In the genomic region with DNA sequence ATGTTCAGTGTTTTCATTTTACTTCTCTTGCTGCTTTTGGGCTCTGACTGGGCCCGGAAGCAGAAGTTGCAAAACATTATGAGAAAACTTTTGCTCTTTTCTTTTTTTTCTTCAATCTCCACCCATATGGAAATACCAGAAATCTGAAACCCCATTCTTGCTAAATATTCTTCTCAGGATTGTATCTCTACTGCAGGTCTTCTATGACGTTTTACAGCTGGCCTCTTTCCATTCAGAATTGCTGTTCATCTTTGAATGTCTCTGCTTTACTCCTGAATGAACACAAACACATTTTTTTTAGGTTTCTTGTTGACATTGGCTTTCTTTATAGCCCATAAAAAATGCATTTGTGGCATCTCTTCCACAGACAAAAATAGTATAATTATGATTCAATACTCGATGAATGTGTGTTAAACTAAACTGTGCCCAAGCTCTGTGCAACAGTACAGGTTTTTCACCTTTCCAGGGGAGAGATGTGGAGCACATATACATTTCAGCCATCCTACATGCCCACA, we compare ENCODE assay signal across 2 cellular contexts.
TF ChIP-seq lines count a peak whose summit lies in the region.

No MANE protein-coding gene starts in this region.

TF ChIP-seq in liver, 16 proteins besides CTCF, POLR2A, EP300 and RAD21 (continued from another document):
- TF ChIP-seq, protein P1, sequence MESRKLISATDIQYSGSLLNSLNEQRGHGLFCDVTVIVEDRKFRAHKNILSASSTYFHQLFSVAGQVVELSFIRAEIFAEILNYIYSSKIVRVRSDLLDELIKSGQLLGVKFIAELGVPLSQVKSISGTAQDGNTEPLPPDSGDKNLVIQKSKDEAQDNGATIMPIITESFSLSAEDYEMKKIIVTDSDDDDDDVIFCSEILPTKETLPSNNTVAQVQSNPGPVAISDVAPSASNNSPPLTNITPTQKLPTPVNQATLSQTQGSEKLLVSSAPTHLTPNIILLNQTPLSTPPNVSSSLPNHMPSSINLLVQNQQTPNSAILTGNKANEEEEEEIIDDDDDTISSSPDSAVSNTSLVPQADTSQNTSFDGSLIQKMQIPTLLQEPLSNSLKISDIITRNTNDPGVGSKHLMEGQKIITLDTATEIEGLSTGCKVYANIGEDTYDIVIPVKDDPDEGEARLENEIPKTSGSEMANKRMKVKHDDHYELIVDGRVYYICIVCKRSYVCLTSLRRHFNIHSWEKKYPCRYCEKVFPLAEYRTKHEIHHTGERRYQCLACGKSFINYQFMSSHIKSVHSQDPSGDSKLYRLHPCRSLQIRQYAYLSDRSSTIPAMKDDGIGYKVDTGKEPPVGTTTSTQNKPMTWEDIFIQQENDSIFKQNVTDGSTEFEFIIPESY (IDR thresholded peaks at IDR 0.05) = no peak
- no peak for TF ChIP-seq NR2F2 (IDR thresholded peaks at IDR 0.05)
- TF ChIP-seq, protein P2, sequence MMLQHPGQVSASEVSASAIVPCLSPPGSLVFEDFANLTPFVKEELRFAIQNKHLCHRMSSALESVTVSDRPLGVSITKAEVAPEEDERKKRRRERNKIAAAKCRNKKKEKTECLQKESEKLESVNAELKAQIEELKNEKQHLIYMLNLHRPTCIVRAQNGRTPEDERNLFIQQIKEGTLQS (IDR thresholded peaks at IDR 0.05) = no peak
- no peak for TF ChIP-seq EGR1 (IDR thresholded peaks at IDR 0.05; ENCODE audit: low read depth in 2 of 2)
- TF ChIP-seq GABPA (IDR thresholded peaks at IDR 0.05 in 1 of 2, conservative IDR thresholded peaks at IDR 0.05 in 1 of 2) = no peak
- TF ChIP-seq, protein P3, sequence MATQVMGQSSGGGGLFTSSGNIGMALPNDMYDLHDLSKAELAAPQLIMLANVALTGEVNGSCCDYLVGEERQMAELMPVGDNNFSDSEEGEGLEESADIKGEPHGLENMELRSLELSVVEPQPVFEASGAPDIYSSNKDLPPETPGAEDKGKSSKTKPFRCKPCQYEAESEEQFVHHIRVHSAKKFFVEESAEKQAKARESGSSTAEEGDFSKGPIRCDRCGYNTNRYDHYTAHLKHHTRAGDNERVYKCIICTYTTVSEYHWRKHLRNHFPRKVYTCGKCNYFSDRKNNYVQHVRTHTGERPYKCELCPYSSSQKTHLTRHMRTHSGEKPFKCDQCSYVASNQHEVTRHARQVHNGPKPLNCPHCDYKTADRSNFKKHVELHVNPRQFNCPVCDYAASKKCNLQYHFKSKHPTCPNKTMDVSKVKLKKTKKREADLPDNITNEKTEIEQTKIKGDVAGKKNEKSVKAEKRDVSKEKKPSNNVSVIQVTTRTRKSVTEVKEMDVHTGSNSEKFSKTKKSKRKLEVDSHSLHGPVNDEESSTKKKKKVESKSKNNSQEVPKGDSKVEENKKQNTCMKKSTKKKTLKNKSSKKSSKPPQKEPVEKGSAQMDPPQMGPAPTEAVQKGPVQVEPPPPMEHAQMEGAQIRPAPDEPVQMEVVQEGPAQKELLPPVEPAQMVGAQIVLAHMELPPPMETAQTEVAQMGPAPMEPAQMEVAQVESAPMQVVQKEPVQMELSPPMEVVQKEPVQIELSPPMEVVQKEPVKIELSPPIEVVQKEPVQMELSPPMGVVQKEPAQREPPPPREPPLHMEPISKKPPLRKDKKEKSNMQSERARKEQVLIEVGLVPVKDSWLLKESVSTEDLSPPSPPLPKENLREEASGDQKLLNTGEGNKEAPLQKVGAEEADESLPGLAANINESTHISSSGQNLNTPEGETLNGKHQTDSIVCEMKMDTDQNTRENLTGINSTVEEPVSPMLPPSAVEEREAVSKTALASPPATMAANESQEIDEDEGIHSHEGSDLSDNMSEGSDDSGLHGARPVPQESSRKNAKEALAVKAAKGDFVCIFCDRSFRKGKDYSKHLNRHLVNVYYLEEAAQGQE (IDR thresholded peaks at IDR 0.05) = no peak
- TF ChIP-seq RXRA (IDR thresholded peaks at IDR 0.05) = no peak

TF ChIP-seq in HepG2, 621 proteins besides CTCF, POLR2A, EP300 and RAD21 (continued from another document):
- TF ChIP-seq, protein P4, sequence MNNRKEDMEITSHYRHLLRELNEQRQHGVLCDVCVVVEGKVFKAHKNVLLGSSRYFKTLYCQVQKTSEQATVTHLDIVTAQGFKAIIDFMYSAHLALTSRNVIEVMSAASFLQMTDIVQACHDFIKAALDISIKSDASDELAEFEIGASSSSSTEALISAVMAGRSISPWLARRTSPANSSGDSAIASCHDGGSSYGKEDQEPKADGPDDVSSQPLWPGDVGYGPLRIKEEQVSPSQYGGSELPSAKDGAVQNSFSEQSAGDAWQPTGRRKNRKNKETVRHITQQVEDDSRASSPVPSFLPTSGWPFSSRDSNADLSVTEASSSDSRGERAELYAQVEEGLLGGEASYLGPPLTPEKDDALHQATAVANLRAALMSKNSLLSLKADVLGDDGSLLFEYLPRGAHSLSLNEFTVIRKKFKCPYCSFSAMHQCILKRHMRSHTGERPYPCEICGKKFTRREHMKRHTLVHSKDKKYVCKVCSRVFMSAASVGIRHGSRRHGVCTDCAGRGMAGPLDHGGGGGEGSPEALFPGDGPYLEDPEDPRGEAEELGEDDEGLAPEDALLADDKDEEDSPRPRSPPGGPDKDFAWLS (CRISPR knock-in tag; IDR thresholded peaks at IDR 0.05; ENCODE audit: borderline replicate concordance) = no peak
- TF ChIP-seq ZFP36L2 (CRISPR knock-in tag; IDR thresholded peaks at IDR 0.05) = no peak
- TF ChIP-seq, protein P5, sequence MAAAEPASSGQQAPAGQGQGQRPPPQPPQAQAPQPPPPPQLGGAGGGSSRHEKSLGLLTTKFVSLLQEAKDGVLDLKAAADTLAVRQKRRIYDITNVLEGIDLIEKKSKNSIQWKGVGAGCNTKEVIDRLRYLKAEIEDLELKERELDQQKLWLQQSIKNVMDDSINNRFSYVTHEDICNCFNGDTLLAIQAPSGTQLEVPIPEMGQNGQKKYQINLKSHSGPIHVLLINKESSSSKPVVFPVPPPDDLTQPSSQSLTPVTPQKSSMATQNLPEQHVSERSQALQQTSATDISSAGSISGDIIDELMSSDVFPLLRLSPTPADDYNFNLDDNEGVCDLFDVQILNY (CRISPR knock-in tag; conservative IDR thresholded peaks at IDR 0.05) = no peak
- no peak for TF ChIP-seq ETV6 (CRISPR knock-in tag; conservative IDR thresholded peaks at IDR 0.05)
- no peak for TF ChIP-seq ZFP36 (IDR thresholded peaks at IDR 0.05; ENCODE audit: borderline replicate concordance, low read depth, low read length, partially characterized antibody)
- TF ChIP-seq ZNF550 (CRISPR knock-in tag; IDR thresholded peaks at IDR 0.05; ENCODE audit: borderline replicate concordance) = no peak
- TF ChIP-seq U2AF2 (IDR thresholded peaks at IDR 0.05; ENCODE audit: low read depth, low read length) = no peak
- TF ChIP-seq ZZZ3 (CRISPR knock-in tag; IDR thresholded peaks at IDR 0.05; ENCODE audit: borderline replicate concordance) = no peak
